22 cellular contexts compared by ENCODE assay signal in the genomic region with DNA sequence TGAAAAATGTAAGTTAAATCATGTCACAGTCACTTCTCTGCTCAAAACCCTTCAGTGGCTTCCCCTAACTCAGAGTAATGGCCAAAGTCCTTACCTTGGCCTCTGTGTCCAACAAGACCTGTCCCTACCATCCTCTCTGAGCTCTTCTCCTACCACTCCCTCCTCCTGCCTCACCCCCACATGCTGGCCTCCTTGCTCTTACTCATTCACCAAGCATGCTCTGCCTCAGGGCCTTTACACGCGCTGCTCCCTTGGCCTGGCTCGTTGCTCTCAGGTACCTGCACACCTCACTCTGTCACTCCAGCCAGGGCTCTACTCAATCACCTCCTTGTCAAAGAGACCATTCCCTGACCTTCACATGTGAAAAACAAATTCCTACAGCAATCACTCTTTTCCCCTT. TPM values are rescaled to one million over a fixed set of nuclear protein-coding genes. Genes with fewer than 3 reads are reported as not detected.
DNase-seq lines count a peak whose midpoint lies in the region; ATAC-seq and TF ChIP-seq lines count a peak whose summit lies in the region.
"Had no signal": no experiment of that assay in that cellular context is flagged by ENCODE, and none has a peak within 500 bp of the region (broad histone marks: within the 10 kb centered on the region; RNA-seq: fewer than 3 reads in every experiment).

No MANE protein-coding gene starts in this region.

- H3K27ac ChIP-seq in breast epithelium (no peak overlapping the region), RWPE1 (no peak overlapping the region), foreskin keratinocyte (peak overlapping the region; percentile 19)
- H3K27ac ChIP-seq: 22Rv1, SK-N-MC had no signal

- H3K4me1 ChIP-seq in breast epithelium: no peaks in the 10 kb centered on the region
- H3K4me1 ChIP-seq in foreskin keratinocyte: peaks cover 21% of the 10 kb centered on the region

- H3K27me3 Mint-ChIP-seq in MCF 10A (ENCODE audit: insufficient read depth, unreplicated experiment): no peaks in the 10 kb centered on the region
- H3K27me3 Mint-ChIP-seq: CD8-positive, alpha-beta memory T cell had no signal

- ATAC-seq in foreskin keratinocyte: peak; percentile 97
- no peak for ATAC-seq in GM18867 (IDR thresholded peaks at IDR 0.05; ENCODE audit: unreplicated experiment)
- ATAC-seq in GM18511 (IDR thresholded peaks at IDR 0.05; ENCODE audit: unreplicated experiment): no peak

- H3K27ac Mint-ChIP-seq in MCF 10A (ENCODE audit: low read depth, unreplicated experiment): no peak overlapping the region
- H3K27ac Mint-ChIP-seq: CD8-positive, alpha-beta memory T cell; HFFc6 had no signal

- peak; percentile 77 for DNase-seq in MCF 10A (ENCODE audit: unreplicated experiment)
- DNase-seq in breast epithelium (ENCODE audit: low spot score in 2 of 2): no peak
- peak; percentile 56 for DNase-seq in RWPE1 (ENCODE audit: low spot score)
- peak; percentile 69 to 83 for DNase-seq in foreskin keratinocyte
- no peak for DNase-seq in activated CD8-positive, alpha-beta memory T cell treated with anti-CD3 and anti-CD28 coated beads, Interleukin-2, amount 50 U/mL, for 4 hours
- DNase-seq in NCI-H2029 (lab: John Stamatoyannopoulos, UW): no peak
- DNase-seq: C1 segment of cervical spinal cord; Calu3; CD8-positive, alpha-beta memory T cell; H7; HFFc6; KG1; NCI-H1105; NCI-H2081; NCI-H2171; NCI-H524 treated with DMSO at 0.1 percent for 48 hours; OCI-M1; SHP77 treated with DMSO at 0.1 percent for 48 hours had no signal

- intact Hi-C loops in MCF 10A (cut with micrococcal nuclease) (no loop called here), breast epithelium (cut with DNase I; ENCODE audit: low total_unique reads) (no loop called here)

- CTCF ChIA-PET in MCF 10A (lab: Yijun Ruan, JAX) (interaction anchor here (0.6 to 4.7 kb wide), 13 partner anchors 10 to 1356 kb away, joined by 3 to 55 read pairs (median 3); no protein-coding TSS in a partner anchor), RWPE1 (lab: Yijun Ruan, JAX) (no interaction called here)

- BruUV-seq in MCF 10A (replicated peaks; lab: Mats Ljungman, UMichigan): no TSS peak

- H3K4me3 Mint-ChIP-seq in MCF 10A (ENCODE audit: unreplicated experiment): no peak overlapping the region
- H3K4me3 Mint-ChIP-seq: CD8-positive, alpha-beta memory T cell; HFFc6 had no signal

- H3K9me3 ChIP-seq in breast epithelium: no peaks in the 10 kb centered on the region

- no peaks in the 10 kb centered on the region for H3K36me3 ChIP-seq in breast epithelium

- TF ChIP-seq CTCF in MCF 10A (IDR thresholded peaks at IDR 0.05; ENCODE audit: unreplicated experiment): no peak
- no peak for TF ChIP-seq CTCF in breast epithelium (IDR thresholded peaks at IDR 0.05)
- TF ChIP-seq CTCF in RWPE1 (conservative IDR thresholded peaks at IDR 0.05; ENCODE audit: low read depth): no peak
- no peak for TF ChIP-seq CTCF in foreskin keratinocyte (conservative IDR thresholded peaks at IDR 0.05)

- TF ChIP-seq POLR2A in breast epithelium (IDR thresholded peaks at IDR 0.05): no peak

- no peaks in the 10 kb centered on the region for H3K9me3 Mint-ChIP-seq in MCF 10A (ENCODE audit: unreplicated experiment)
- H3K9me3 Mint-ChIP-seq: HFFc6 had no signal

- H3K27me3 ChIP-seq in breast epithelium: no peaks in the 10 kb centered on the region
- no peaks in the 10 kb centered on the region for H3K27me3 ChIP-seq in foreskin keratinocyte

- no peaks in the 10 kb centered on the region for H3K36me3 Mint-ChIP-seq in MCF 10A (ENCODE audit: insufficient read depth, unreplicated experiment)
- H3K36me3 Mint-ChIP-seq: CD8-positive, alpha-beta memory T cell had no signal

- no peak overlapping the region for H3K4me3 ChIP-seq in breast epithelium
- H3K4me3 ChIP-seq: SK-N-MC had no signal

- POLR2A ChIA-PET in MCF 10A (lab: Yijun Ruan, JAX): interaction anchor here (0.8 kb wide), 1 partner anchor 10 kb away, joined by 3 read pairs; no protein-coding TSS in a partner anchor
- POLR2A ChIA-PET in RWPE1 (lab: Yijun Ruan, JAX; ENCODE audit: low non-redundant PET): no interaction called here

- no peaks in the 10 kb centered on the region for H3K4me1 Mint-ChIP-seq in MCF 10A (ENCODE audit: insufficient read depth, unreplicated experiment)
- H3K4me1 Mint-ChIP-seq: CD8-positive, alpha-beta memory T cell had no signal

RNA-seq across cellular contexts. Expression of a gene that starts 54.2 kb away (rescaled TPM):
- not detected in 2 replicates for total RNA-seq in MCF 10A (2022)
- 1 to 10 TPM; 3.8 to 8.8 (median 4.8) TPM for total RNA-seq in breast epithelium
- total RNA-seq in foreskin keratinocyte: 0.35 and 1.1 TPM in 2 replicates
- polyA plus RNA-seq in foreskin keratinocyte: 0.16 and 0.39 TPM in 2 replicates
- total RNA-seq: CD8-positive, alpha-beta memory T cell had no signal
- polyA plus RNA-seq: CD8-positive, alpha-beta memory T cell had no signal

Comparison
In these comparisons a context has a peak if more than half of its experiments do, and no peak if none do; other contexts are left out.
1. DNase-seq: peak in MCF 10A (single experiment), RWPE1 (single experiment) and foreskin keratinocyte (2 of 2); none in breast epithelium (0 of 2), activated CD8-positive, alpha-beta memory T cell treated with anti-CD3 and anti-CD28 coated beads, Interleukin-2, amount 50 U/mL, for 4 hours (single experiment) and NCI-H2029 (single experiment).